ENCODE assay signal across 24 cellular contexts in the genomic region with DNA sequence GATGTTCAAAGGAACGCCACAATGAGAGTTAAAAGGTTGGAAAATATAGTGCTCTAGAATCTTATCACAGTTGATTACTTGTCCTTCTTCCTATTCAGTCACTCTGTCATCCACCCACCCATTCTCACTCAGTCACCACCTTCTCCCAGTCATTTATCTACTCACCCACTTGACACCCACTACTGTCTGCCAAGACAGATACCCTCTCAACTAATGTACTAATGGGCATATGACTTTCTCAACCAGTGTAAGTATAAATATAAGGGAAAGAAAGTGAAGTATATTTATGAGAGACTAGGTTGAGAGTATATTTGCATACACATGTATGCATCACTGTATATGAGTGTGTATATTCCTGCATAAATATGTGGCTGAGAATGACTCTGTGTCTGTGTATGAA. TPM values are rescaled to one million over a fixed set of nuclear protein-coding genes. Genes with fewer than 3 reads are reported as not detected.
DNase-seq lines count a peak whose midpoint lies in the region; ATAC-seq and TF ChIP-seq lines count a peak whose summit lies in the region.
"Had no signal": no experiment of that assay in that cellular context is flagged by ENCODE, and none has a peak within 500 bp of the region (broad histone marks: within the 10 kb centered on the region; RNA-seq: fewer than 3 reads in every experiment).

No MANE protein-coding gene starts in this region.

- TF ChIP-seq CTCF in colonic mucosa (IDR thresholded peaks at IDR 0.05), result no peak

- H3K4me3 Mint-ChIP-seq in activated naive CD8-positive, alpha-beta T cell treated with anti-CD3 and anti-CD28 coated beads, Interleukin-2, amount 50 U/mL, for 24 hours, result no peak overlapping the region
- no peak overlapping the region for H3K4me3 Mint-ChIP-seq in activated naive CD8-positive, alpha-beta T cell treated with anti-CD3 and anti-CD28 coated beads for 36 hours
- H3K4me3 Mint-ChIP-seq: activated naive CD8-positive, alpha-beta T cell; dendritic cell treated with granulocyte-macrophage colony-stimulating factor and Interleukin-4, amounts not matched to agents 40 ng/mL and 50 ng/mL, for 4 days; mesothelial cell of epicardium; naive B cell had no signal

- no peaks in the 10 kb centered on the region for H3K4me1 ChIP-seq in colonic mucosa
- H3K4me1 ChIP-seq: ascending aorta, HAP-1, left lung, sigmoid colon had no signal

- intact Hi-C loops in colonic mucosa (cut with DNase I), result no loop called here

- H3K9me3 Mint-ChIP-seq in activated naive CD8-positive, alpha-beta T cell treated with anti-CD3 and anti-CD28 coated beads, Interleukin-2, amount 50 U/mL, for 24 hours, result no peaks in the 10 kb centered on the region
- H3K9me3 Mint-ChIP-seq in activated naive CD8-positive, alpha-beta T cell treated with anti-CD3 and anti-CD28 coated beads for 36 hours, result no peaks in the 10 kb centered on the region
- H3K9me3 Mint-ChIP-seq: dendritic cell treated with granulocyte-macrophage colony-stimulating factor and Interleukin-4, amounts not matched to agents 40 ng/mL and 50 ng/mL, for 4 days; naive B cell had no signal

- H3K9me3 ChIP-seq in colonic mucosa, result no peaks in the 10 kb centered on the region
- H3K9me3 ChIP-seq: ascending aorta, HAP-1, left lung, neutrophil, sigmoid colon had no signal

- peak; percentile 81 to 86 for ATAC-seq in activated CD4-positive, CD25-positive, alpha-beta regulatory T cell treated with anti-CD3 and anti-CD28 coated beads, Interleukin-2, amount 50 U/mL, for 24 hours
- ATAC-seq in activated naive CD8-positive, alpha-beta T cell treated with anti-CD3 and anti-CD28 coated beads, Interleukin-2, amount 50 U/mL, for 24 hours, result peak; percentile 94
- ATAC-seq: left lung had no signal

- H3K4me1 Mint-ChIP-seq in activated naive CD8-positive, alpha-beta T cell treated with anti-CD3 and anti-CD28 coated beads, Interleukin-2, amount 50 U/mL, for 24 hours, result peaks cover 10% of the 10 kb centered on the region
- peaks cover 13% of the 10 kb centered on the region for H3K4me1 Mint-ChIP-seq in activated naive CD8-positive, alpha-beta T cell treated with anti-CD3 and anti-CD28 coated beads for 36 hours
- H3K4me1 Mint-ChIP-seq: naive B cell had no signal

- H3K27me3 ChIP-seq in colonic mucosa, result no peaks in the 10 kb centered on the region
- H3K27me3 ChIP-seq: ascending aorta, left lung, sigmoid colon had no signal

- H3K9ac ChIP-seq in colonic mucosa (ENCODE audit: low read depth in 2 of 2, low read length in 2 of 2), result no peak overlapping the region

- H3K27ac Mint-ChIP-seq in activated naive CD8-positive, alpha-beta T cell treated with anti-CD3 and anti-CD28 coated beads, Interleukin-2, amount 50 U/mL, for 24 hours, result no peak overlapping the region
- no peak overlapping the region for H3K27ac Mint-ChIP-seq in activated naive CD8-positive, alpha-beta T cell treated with anti-CD3 and anti-CD28 coated beads for 36 hours
- H3K27ac Mint-ChIP-seq: activated naive CD8-positive, alpha-beta T cell; dendritic cell treated with granulocyte-macrophage colony-stimulating factor and Interleukin-4, amounts not matched to agents 40 ng/mL and 50 ng/mL, for 4 days; mesothelial cell of epicardium; naive B cell; progenitor cell of endocrine pancreas had no signal

- H3K36me3 ChIP-seq in colonic mucosa, result no peaks in the 10 kb centered on the region
- H3K36me3 ChIP-seq: ascending aorta, HAP-1, left lung, neutrophil had no signal

- H3K27ac ChIP-seq in colonic mucosa, result no peak overlapping the region
- H3K27ac ChIP-seq: ascending aorta, left lung, neutrophil, RWPE1, sigmoid colon, SK-N-MC had no signal

- peaks cover 5% of the 10 kb centered on the region for H3K36me3 Mint-ChIP-seq in activated naive CD8-positive, alpha-beta T cell treated with anti-CD3 and anti-CD28 coated beads, Interleukin-2, amount 50 U/mL, for 24 hours (ENCODE audit: low read depth)
- H3K36me3 Mint-ChIP-seq in activated naive CD8-positive, alpha-beta T cell treated with anti-CD3 and anti-CD28 coated beads for 36 hours, result peaks cover 8% of the 10 kb centered on the region
- H3K36me3 Mint-ChIP-seq: naive B cell had no signal

- H3K4me3 ChIP-seq in colonic mucosa, result no peak overlapping the region
- H3K4me3 ChIP-seq: ascending aorta, HAP-1, left lung, sigmoid colon, SK-N-MC had no signal

- no peaks in the 10 kb centered on the region for H3K27me3 Mint-ChIP-seq in activated naive CD8-positive, alpha-beta T cell treated with anti-CD3 and anti-CD28 coated beads, Interleukin-2, amount 50 U/mL, for 24 hours
- no peaks in the 10 kb centered on the region for H3K27me3 Mint-ChIP-seq in activated naive CD8-positive, alpha-beta T cell treated with anti-CD3 and anti-CD28 coated beads for 36 hours
- H3K27me3 Mint-ChIP-seq: activated naive CD8-positive, alpha-beta T cell; progenitor cell of endocrine pancreas had no signal

- DNase-seq in activated CD4-positive, CD25-positive, alpha-beta regulatory T cell (lab: John Stamatoyannopoulos, UW), result no peak
- DNase-seq in activated naive CD8-positive, alpha-beta T cell treated with anti-CD3 and anti-CD28 coated beads, Interleukin-2, amount 50 U/mL, for 24 hours, result peak; percentile 10
- no peak for DNase-seq in activated naive CD8-positive, alpha-beta T cell treated with anti-CD3 and anti-CD28 coated beads for 36 hours
- peak; percentile 12 for DNase-seq in dermis blood vessel endothelial cell
- DNase-seq in stimulated activated CD4-positive, alpha-beta T cell treated with anti-CD3 and anti-CD28 coated beads, TNF-alpha, amount 100 ng/mL, for 24 hours (ENCODE audit: low read depth in 3 of 3), result peak in 2 of 3 experiments; percentile 18 to 41
- no peak for DNase-seq in GM19238 (ENCODE audit: insufficient read length, low spot score)
- DNase-seq in colonic mucosa, result no peak
- DNase-seq: 8988T, left lung, naive B cell, NCI-H1092, NCI-H1694 treated with DMSO at 0.1 percent for 48 hours, NCI-H510A, sigmoid colon had no signal

RNA-seq across cellular contexts. Expression of a gene that starts 20.0 kb away (rescaled TPM):
- 1 to 10 TPM; 7.6 to 9.3 TPM for total RNA-seq in activated naive CD8-positive, alpha-beta T cell treated with anti-CD3 and anti-CD28 coated beads for 36 hours
- total RNA-seq in dermis blood vessel endothelial cell (114 and 159 TPM in 2 replicates), colonic mucosa (1 to 10 TPM; 5.4 to 6.3 TPM)

Comparison
In these comparisons a context has a peak if more than half of its experiments do, and no peak if none do; other contexts are left out.
1. DNase-seq: peak in activated naive CD8-positive, alpha-beta T cell treated with anti-CD3 and anti-CD28 coated beads, Interleukin-2, amount 50 U/mL, for 24 hours (single experiment), dermis blood vessel endothelial cell (single experiment) and stimulated activated CD4-positive, alpha-beta T cell treated with anti-CD3 and anti-CD28 coated beads, TNF-alpha, amount 100 ng/mL, for 24 hours (2 of 3); none in activated CD4-positive, CD25-positive, alpha-beta regulatory T cell (0 of 4), activated naive CD8-positive, alpha-beta T cell treated with anti-CD3 and anti-CD28 coated beads for 36 hours (single experiment), GM19238 (single experiment) and colonic mucosa (single experiment).
2. RNA of a gene that starts 20.0 kb away (total RNA-seq): 114 to 159 TPM in dermis blood vessel endothelial cell; 7.6 to 9.3 TPM in activated naive CD8-positive, alpha-beta T cell treated with anti-CD3 and anti-CD28 coated beads for 36 hours and 5.4 to 6.3 TPM in colonic mucosa; every median in the first group is over 10 times any median in the second.